37 cellular contexts compared by ENCODE assay signal in genomic region chr15:31156808-31157207, GRCh38. TPM values are rescaled to one million over a fixed set of nuclear protein-coding genes. Genes with fewer than 3 reads are reported as not detected.
"Had no signal": no experiment of that assay in that cellular context is flagged by ENCODE, and none has a peak within 500 bp of the region (broad histone marks: within the 10 kb centered on the region; RNA-seq: fewer than 3 reads in every experiment).

No MANE protein-coding gene starts in this region.

- H3K4me3 ChIP-seq: adrenal gland, body of pancreas, breast epithelium, Peyer's patch had no signal

- FAIRE-seq: astrocyte had no signal

- H3K4me1 ChIP-seq: adrenal gland, breast epithelium, Peyer's patch had no signal

- H3K27me3 ChIP-seq: adrenal gland, body of pancreas, breast epithelium, Peyer's patch had no signal

- H3K9ac ChIP-seq: KMS-11 had no signal

- H3K27me3 Mint-ChIP-seq: activated CD4-positive, alpha-beta memory T cell treated with anti-CD3 and anti-CD28 coated beads, Interleukin-2, amount 10 ng/mL, durations not matched to agents 7 days and 5 days had no signal

- ATAC-seq: activated naive CD4-positive, alpha-beta T cell treated with anti-CD3 and anti-CD28 coated beads, Interleukin-2, amount 50 U/mL, for 72 hours; body of pancreas; PC-3; SK-N-SH treated with all-trans-retinoic acid at 6 μM for 48 hours had no signal

- H3K27ac Mint-ChIP-seq: activated CD4-positive, alpha-beta memory T cell treated with anti-CD3 and anti-CD28 coated beads, Interleukin-2, amount 10 ng/mL, durations not matched to agents 7 days and 5 days; activated naive CD4-positive, alpha-beta T cell treated with anti-CD3 and anti-CD28 coated beads for 36 hours; activated naive CD4-positive, alpha-beta T cell treated with anti-CD3 and anti-CD28 coated beads, Interleukin-2, amount 50 U/mL, for 72 hours; activated T-cell treated with anti-CD3 and anti-CD28 coated beads, Interleukin-2, amount 50 U/mL, for 24 hours; activated T-helper 2 cell treated with anti-CD3 and anti-CD28 coated beads, Interferon-gamma antibody, Interleukin-2, Interleukin-4, amounts not matched to agents 10 μg/mL and 5 μg/mL and 100 μg/mL, durations not matched to agents 14 hours and 24 hours and 36 hours had no signal

- DNase-seq: activated CD4-positive, alpha-beta memory T cell treated with anti-CD3 and anti-CD28 coated beads, Interleukin-2, amount 10 ng/mL, durations not matched to agents 7 days and 5 days; activated CD4-positive, alpha-beta T cell treated with anti-CD3 and anti-CD28 coated beads for 1 hour; activated CD4-positive, alpha-beta T cell treated with anti-CD3 and anti-CD28 coated beads for 48 hours; activated CD4-positive, CD25-positive, alpha-beta regulatory T cell; activated gamma-delta T cell treated with Interleukin-2 at 50 U/mL for 16 hours; activated naive CD4-positive, alpha-beta T cell treated with anti-CD3 and anti-CD28 coated beads for 36 hours; activated T-cell treated with anti-CD3 and anti-CD28 coated beads, Interleukin-2, amount 50 U/mL, for 24 hours; body of pancreas; MM.1S; MV-4-11; NCI-H1092; NCI-H1436 treated with DMSO at 0.1 percent for 48 hours; NCI-H1694 treated with DMSO at 0.1 percent for 48 hours; NCI-H2029; NCI-H345; NCI-H510A; NCI-H526; NCI-H748 treated with DMSO at 0.1 percent for 48 hours; NK-92 treated with Interleukin-12 subunit alpha and Interleukin-12 subunit beta, amount 100 ng/mL, for 24 hours; PC-3; Peyer's patch; RPMI8226; SIG-M5; T-helper 1 cell; T-helper 2 cell; T-helper 9 cell had no signal

- H3K36me3 ChIP-seq: adrenal gland, breast epithelium, Peyer's patch had no signal

- H3K36me3 Mint-ChIP-seq: activated naive CD4-positive, alpha-beta T cell treated with anti-CD3 and anti-CD28 coated beads, Interleukin-2, amount 50 U/mL, for 72 hours had no signal

- H3K4me3 Mint-ChIP-seq: activated CD4-positive, alpha-beta memory T cell treated with anti-CD3 and anti-CD28 coated beads, Interleukin-2, amount 10 ng/mL, durations not matched to agents 7 days and 5 days; activated naive CD4-positive, alpha-beta T cell treated with anti-CD3 and anti-CD28 coated beads for 36 hours; activated T-cell treated with anti-CD3 and anti-CD28 coated beads, Interleukin-2, amount 50 U/mL, for 24 hours had no signal

- H3K9me3 ChIP-seq: adrenal gland, body of pancreas, breast epithelium, Peyer's patch had no signal

- H3K27ac ChIP-seq: breast epithelium, KMS-11, VCaP had no signal

- H3K9me3 Mint-ChIP-seq: activated CD4-positive, alpha-beta memory T cell treated with anti-CD3 and anti-CD28 coated beads, Interleukin-2, amount 10 ng/mL, durations not matched to agents 7 days and 5 days; activated naive CD4-positive, alpha-beta T cell treated with anti-CD3 and anti-CD28 coated beads for 36 hours; activated naive CD4-positive, alpha-beta T cell treated with anti-CD3 and anti-CD28 coated beads, Interleukin-2, amount 50 U/mL, for 72 hours; activated T-cell treated with anti-CD3 and anti-CD28 coated beads, Interleukin-2, amount 50 U/mL, for 24 hours; activated T-helper 2 cell treated with anti-CD3 and anti-CD28 coated beads, Interferon-gamma antibody, Interleukin-2, Interleukin-4, amounts not matched to agents 10 μg/mL and 5 μg/mL and 100 μg/mL, durations not matched to agents 14 hours and 24 hours and 36 hours had no signal

- H3K4me2 ChIP-seq: KMS-11 had no signal

RNA-seq across cellular contexts. Expression of gene TRPM1, which starts 55.3 kb away (rescaled TPM):
- total RNA-seq: activated CD4-positive, alpha-beta memory T cell treated with anti-CD3 and anti-CD28 coated beads, Interleukin-2, amount 10 ng/mL, durations not matched to agents 7 days and 5 days; activated CD8-positive, alpha-beta memory T cell treated with anti-CD3 and anti-CD28 coated beads for 36 hours; activated naive CD4-positive, alpha-beta T cell treated with anti-CD3 and anti-CD28 coated beads for 36 hours; activated naive CD4-positive, alpha-beta T cell treated with anti-CD3 and anti-CD28 coated beads, Interleukin-2, amount 50 U/mL, for 72 hours; activated T-helper 2 cell treated with anti-CD3 and anti-CD28 coated beads, Interferon-gamma antibody, Interleukin-2, Interleukin-4, amounts not matched to agents 10 μg/mL and 5 μg/mL and 100 μg/mL, durations not matched to agents 14 hours and 24 hours and 36 hours; adrenal gland; astrocyte; body of pancreas; breast epithelium; cardiac septum; LHCN-M2; PC-3; Peyer's patch had no signal
